In genomic region chr7:41578700-41579099, GRCh38 we compare ENCODE assay signal across 21 cellular contexts.
"Had no signal": no experiment of that assay in that cellular context is flagged by ENCODE, and none has a peak within 500 bp of the region (broad histone marks: within the 10 kb centered on the region; RNA-seq: fewer than 3 reads in every experiment).

No MANE protein-coding gene starts in this region.

- H3K27ac ChIP-seq: body of pancreas, dorsolateral prefrontal cortex, foreskin keratinocyte, neutrophil, thyroid gland, uterus had no signal

- H3K27me3 ChIP-seq: body of pancreas, foreskin keratinocyte, neutrophil, thyroid gland, uterus had no signal

- H3K36me3 ChIP-seq: neutrophil, thyroid gland, uterus had no signal

- DNase-seq: activated CD4-positive, alpha-beta memory T cell treated with anti-CD3 and anti-CD28 coated beads, Interleukin-2, amount 10 ng/mL, durations not matched to agents 7 days and 5 days; activated CD4-positive, alpha-beta T cell treated with anti-CD3 and anti-CD28 coated beads for 48 hours; activated CD4-positive, CD25-positive, alpha-beta regulatory T cell; activated CD8-positive, alpha-beta memory T cell treated with anti-CD3 and anti-CD28 coated beads, Interleukin-2, amount 10 ng/mL, durations not matched to agents 7 days and 5 days; activated naive CD4-positive, alpha-beta T cell; activated naive CD8-positive, alpha-beta T cell treated with anti-CD3 and anti-CD28 coated beads for 36 hours; amniotic stem cell; body of pancreas; dorsolateral prefrontal cortex; endodermal cell; foreskin keratinocyte; hypothalamus; islet precursor cell; stimulated activated naive CD4-positive, alpha-beta T cell treated with Interleukin-2 at 50 U/mL for 16 hours; T1000; thyroid gland; uterus had no signal

- H3K4me1 ChIP-seq: body of pancreas, thyroid gland, uterus had no signal

- ATAC-seq: activated CD8-positive, alpha-beta memory T cell treated with anti-CD3 and anti-CD28 coated beads, Interleukin-2, amount 10 ng/mL, durations not matched to agents 7 days and 5 days; body of pancreas; foreskin keratinocyte; natural killer cell treated with Interleukin-12 subunit alpha and Interleukin-12 subunit beta and Interleukin-15 and Interleukin-18, amount 100 ng/mL, for 72 hours; sciatic nerve had no signal

- H3K4me3 ChIP-seq: body of pancreas, dorsolateral prefrontal cortex, lung, thyroid gland, uterus had no signal

- H3K9me3 ChIP-seq: body of pancreas, neutrophil, thyroid gland, uterus had no signal
